24 cellular contexts compared by ENCODE assay signal in genomic region chr1:30259631-30260030, GRCh38.
"Had no signal": no experiment of that assay in that cellular context is flagged by ENCODE, and none has a peak within 500 bp of the region (broad histone marks: within the 10 kb centered on the region; RNA-seq: fewer than 3 reads in every experiment).

No MANE protein-coding gene starts in this region.

- H3K4me3 Mint-ChIP-seq: effector memory CD8-positive, alpha-beta T cell; endodermal cell; naive thymus-derived CD4-positive, alpha-beta T cell had no signal

- H3K4me1 ChIP-seq: esophagus squamous epithelium, gastrocnemius medialis, heart right ventricle, left lung, lower lobe of right lung had no signal

- H3K4me3 ChIP-seq: coronary artery, esophagus squamous epithelium, gastrocnemius medialis, heart right ventricle, left lung, lower lobe of right lung had no signal

- ATAC-seq: effector memory CD8-positive, alpha-beta T cell; esophagus mucosa; gastrocnemius medialis; heart right ventricle; left cardiac atrium; left lung; left ventricle myocardium superior; lower lobe of right lung; naive thymus-derived CD4-positive, alpha-beta T cell had no signal

- H3K27ac ChIP-seq: coronary artery, epithelial cell of prostate, esophagus squamous epithelium, gastrocnemius medialis, heart right ventricle, left lung, lower lobe of right lung had no signal

- H3K9me3 Mint-ChIP-seq: effector memory CD8-positive, alpha-beta T cell had no signal

- H3K4me1 Mint-ChIP-seq: naive thymus-derived CD4-positive, alpha-beta T cell had no signal

- DNase-seq: effector CD8-positive, alpha-beta T cell; effector memory CD8-positive, alpha-beta T cell; endodermal cell; erythroblast; esophagus squamous epithelium; foreskin fibroblast; foreskin melanocyte; gastrocnemius medialis; glutamatergic neuron; heart right ventricle; hippocampal formation; left cardiac atrium; left lung; left ventricle myocardium superior; lower lobe of right lung; mesenchymal stem cell; midbrain; naive thymus-derived CD4-positive, alpha-beta T cell had no signal

- FAIRE-seq: endometrium, islet of Langerhans, keratinocyte had no signal

- H3K27ac Mint-ChIP-seq: effector memory CD8-positive, alpha-beta T cell; endodermal cell; naive thymus-derived CD4-positive, alpha-beta T cell had no signal

- H3K36me3 Mint-ChIP-seq: naive thymus-derived CD4-positive, alpha-beta T cell had no signal

- H3K36me3 ChIP-seq: esophagus squamous epithelium, gastrocnemius medialis, heart right ventricle, left lung, lower lobe of right lung had no signal

- H3K9me3 ChIP-seq: esophagus squamous epithelium, gastrocnemius medialis, heart right ventricle, left lung, lower lobe of right lung had no signal
